Comparison of ENCODE assay signal across 9 cellular contexts in genomic region chr10:14571866-14572507, GRCh38.
DNase-seq lines count a peak whose midpoint lies in the region; ATAC-seq, FAIRE-seq and TF ChIP-seq lines count a peak whose summit lies in the region.
"Had no signal": no experiment of that assay in that cellular context is flagged by ENCODE, and none has a peak within 500 bp of the region (broad histone marks: within the 10 kb centered on the region; RNA-seq: fewer than 3 reads in every experiment).

No MANE protein-coding gene starts in this region.

- ATAC-seq in HG02943 (IDR thresholded peaks at IDR 0.05; ENCODE audit: low read depth, unreplicated experiment) = peak; percentile 81
- ATAC-seq in activated CD4-positive, alpha-beta T cell treated with anti-CD3 and anti-CD28 coated beads for 36 hours = peak; percentile 88
- ATAC-seq in pancreas = peak; percentile 89 to 93 (median 92)
- ATAC-seq in GM18498 (IDR thresholded peaks at IDR 0.05; ENCODE audit: unreplicated experiment) = no peak
- no peak for ATAC-seq in psoas muscle

- no peaks in the 10 kb centered on the region for H3K36me3 ChIP-seq in pancreas
- H3K36me3 ChIP-seq in psoas muscle (ENCODE audit: insufficient read depth in 1 of 2, low read depth in 1 of 2) = no peaks in the 10 kb centered on the region

- CTCF ChIA-PET in activated CD4-positive, alpha-beta T cell treated with anti-CD3 and anti-CD28 coated beads for 36 hours (lab: Charles Lee) = interaction anchor here (1.3 kb wide), 1 partner anchor 35 kb away, joined by 5 read pairs; no protein-coding TSS in a partner anchor

- peak; percentile 42 for TF ChIP-seq POLR2A in GM12891 (IDR thresholded peaks at IDR 0.05; ENCODE audit: low read depth, low read length)

- H3K27ac ChIP-seq in pancreas (peak overlapping the region; percentile 56 to 91 (median 76)), psoas muscle (no peak overlapping the region)

- no peaks in the 10 kb centered on the region for H3K27me3 Mint-ChIP-seq in activated CD4-positive, alpha-beta T cell treated with anti-CD3 and anti-CD28 coated beads for 36 hours

- TF ChIP-seq CTCF in pancreas (IDR thresholded peaks at IDR 0.05) = no peak
- no peak for TF ChIP-seq CTCF in psoas muscle (IDR thresholded peaks at IDR 0.05)

- H3K27ac Mint-ChIP-seq in activated CD4-positive, alpha-beta T cell treated with anti-CD3 and anti-CD28 coated beads for 36 hours = peak overlapping the region; percentile 93
- H3K27ac Mint-ChIP-seq: nephron had no signal

- H3K4me3 ChIP-seq in pancreas (peak overlapping the region in 2 of 4 donors; percentile 7 to 8), psoas muscle (no peak overlapping the region)

- peak; percentile 92 for FAIRE-seq in GM12891 (lab: Jason Lieb, UNC)
- FAIRE-seq in pancreas (lab: Jason Lieb, UNC) = no peak

- H3K4me1 Mint-ChIP-seq in activated CD4-positive, alpha-beta T cell treated with anti-CD3 and anti-CD28 coated beads for 36 hours = peaks cover 93% of the 10 kb centered on the region
- H3K4me1 Mint-ChIP-seq: nephron had no signal

- H3K4me1 ChIP-seq in pancreas (peaks cover 33 to 46% (median 43%) of the 10 kb centered on the region in 3 donors), psoas muscle (no peaks in the 10 kb centered on the region)

- peak overlapping the region; percentile 66 for H3K4me3 Mint-ChIP-seq in activated CD4-positive, alpha-beta T cell treated with anti-CD3 and anti-CD28 coated beads for 36 hours
- H3K4me3 Mint-ChIP-seq: nephron had no signal

- no peaks in the 10 kb centered on the region for H3K9me3 ChIP-seq in pancreas
- no peaks in the 10 kb centered on the region for H3K9me3 ChIP-seq in psoas muscle

- H3K27me3 ChIP-seq in pancreas (no peaks in the 10 kb centered on the region), psoas muscle (ENCODE audit: insufficient read depth in 3 of 3, low read length in 2 of 3) (no peaks in the 10 kb centered on the region)

- POLR2A ChIA-PET in activated CD4-positive, alpha-beta T cell treated with anti-CD3 and anti-CD28 coated beads for 36 hours (lab: Charles Lee) = interaction anchor here (0.9 to 1.9 kb wide), 2 partner anchors 11 to 16 kb away, joined by 4 to 8 read pairs; no protein-coding TSS in a partner anchor

- WGBS in pancreas, 2 donors = 14 to 19% methylated on average over 10 of the region's 10 CpGs
- WGBS in psoas muscle, 3 donors = 86 to 89% (median 88%) methylated on average over 10 of the region's 10 CpGs

- no peaks in the 10 kb centered on the region for H3K9me3 Mint-ChIP-seq in activated CD4-positive, alpha-beta T cell treated with anti-CD3 and anti-CD28 coated beads for 36 hours (ENCODE audit: low read depth)
- H3K9me3 Mint-ChIP-seq: nephron had no signal

- intact Hi-C loops in activated CD4-positive, alpha-beta T cell treated with anti-CD3 and anti-CD28 coated beads for 36 hours (cut with DNase I, micrococcal nuclease) = loop anchor here (1.0 to 5.0 kb wide), 7 partner anchors 8 to 45 kb away; no protein-coding TSS in a partner anchor
- intact Hi-C loops in pancreas (cut with DNase I) = no loop called here
- intact Hi-C loops in psoas muscle (cut with DNase I) = no loop called here

- H3K36me3 Mint-ChIP-seq in activated CD4-positive, alpha-beta T cell treated with anti-CD3 and anti-CD28 coated beads for 36 hours (ENCODE audit: low read depth) = peaks cover 51% of the 10 kb centered on the region

- DNase-seq in GM12891 (ENCODE audit: insufficient read length, low spot score) = no peak
- peak; percentile 78 for DNase-seq in activated CD4-positive, alpha-beta T cell treated with anti-CD3 and anti-CD28 coated beads for 36 hours
- peak; percentile 29 for DNase-seq in effector CD8-positive, alpha-beta T cell (lab: John Stamatoyannopoulos, UW)
- DNase-seq in pancreas = peak in 4 of 6 donors; percentile 79 to 87 (median 82)
- no peak for DNase-seq in GM03348 (ENCODE audit: low spot score)
- DNase-seq in psoas muscle = no peak

TF ChIP-seq in GM12891, 5 proteins besides CTCF, POLR2A, EP300 and RAD21:
- TF ChIP-seq PAX5 (IDR thresholded peaks at IDR 0.05; ENCODE audit: insufficient read depth, low read length, severe bottlenecking) (no peak), SPI1 (IDR thresholded peaks at IDR 0.05; ENCODE audit: low read depth, low read length) (peak; percentile 73), POU2F2 (IDR thresholded peaks at IDR 0.05; ENCODE audit: low read depth, low read length) (0 out of 2 replicates have a peak, but pooled peaks have one; percentile 19), POLR2AphosphoS5 (IDR thresholded peaks at IDR 0.05; ENCODE audit: low read depth, low read length) (peak; percentile 71)

Comparison
In these comparisons a context has a peak if more than half of its experiments do, and no peak if none do; other contexts are left out.
1. DNase-seq: peak in activated CD4-positive, alpha-beta T cell treated with anti-CD3 and anti-CD28 coated beads for 36 hours (single experiment), effector CD8-positive, alpha-beta T cell (single experiment) and pancreas (4 of 6); none in GM12891 (single experiment), GM03348 (single experiment) and psoas muscle (0 of 2).
2. ATAC-seq: peak in HG02943 (single experiment), activated CD4-positive, alpha-beta T cell treated with anti-CD3 and anti-CD28 coated beads for 36 hours (single experiment) and pancreas (4 of 4); none in GM18498 (single experiment) and psoas muscle (0 of 4).
3. intact Hi-C loops: an anchor here in activated CD4-positive, alpha-beta T cell treated with anti-CD3 and anti-CD28 coated beads for 36 hours (1.0 to 5.0 kb wide); none called in pancreas and psoas muscle.